In the genomic region with DNA sequence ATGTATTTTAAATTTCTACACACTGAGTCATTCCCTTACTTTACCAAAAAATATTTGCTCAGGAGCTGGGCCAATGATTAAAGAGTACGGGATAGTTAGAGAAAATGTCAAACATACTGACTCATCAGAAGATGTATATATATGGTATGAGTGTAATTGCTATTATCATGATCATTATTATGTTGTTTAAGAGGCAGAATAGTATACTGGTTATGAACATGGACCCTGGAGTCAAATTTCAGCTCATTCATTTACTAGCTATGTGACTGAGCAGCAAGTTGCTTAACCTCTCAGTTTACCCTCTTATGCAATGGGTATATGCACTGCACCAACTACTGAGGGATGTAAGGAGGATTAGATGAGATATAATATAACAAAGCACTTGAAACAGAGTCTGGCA, we compare ENCODE assay signal across 15 cellular contexts. TPM values are rescaled to one million over a fixed set of nuclear protein-coding genes. Genes with fewer than 3 reads are reported as not detected.
DNase-seq lines count a peak whose midpoint lies in the region; TF ChIP-seq lines count a peak whose summit lies in the region.
"Had no signal": no experiment of that assay in that cellular context is flagged by ENCODE, and none has a peak within 500 bp of the region (broad histone marks: within the 10 kb centered on the region; RNA-seq: fewer than 3 reads in every experiment).

No MANE protein-coding gene starts in this region.

- DNase-seq in A172 (ENCODE audit: low spot score) (peak; percentile 91), H4 (ENCODE audit: low spot score) (peak; percentile 51), SW480 (ENCODE audit: low spot score) (peak; percentile 24), fibroblast of villous mesenchyme (ENCODE audit: low read depth) (peak; percentile 85), NCI-H2107 treated with DMSO at 0.1 percent for 48 hours (lab: John Stamatoyannopoulos, UW; ENCODE audit: unreplicated experiment) (no peak), LoVo (ENCODE audit: low spot score) (no peak), NK-92 (lab: John Stamatoyannopoulos, UW; ENCODE audit: unreplicated experiment) (no peak), T-helper 1 cell (no peak)
- DNase-seq: activated T-cell treated with anti-CD3 and anti-CD28 coated beads, Interleukin-2, amount 50 U/mL, for 24 hours; endodermal cell; NCI-H1694; NCI-H82; occipital lobe; stimulated activated CD4-positive, alpha-beta T cell treated with anti-CD3 and anti-CD28 coated beads, Interleukin-12 subunit alpha, Interleukin-12 subunit beta, amount 100 ng/mL, for 4 hours had no signal

- TF ChIP-seq CTCF in fibroblast of villous mesenchyme (IDR thresholded peaks at IDR 0.05; ENCODE audit: insufficient read depth, low read depth, low read length), result no peak

- no peak overlapping the region for H3K4me3 ChIP-seq in fibroblast of villous mesenchyme (ENCODE audit: low read depth, low read length)
- H3K4me3 ChIP-seq: tibial nerve had no signal

RNA-seq across cellular contexts. Expression of a gene that starts 41.2 kb away (rescaled TPM):
- total RNA-seq in A172 (2014; rRNA removed; shearing (Covaris generic)), result 6.9 and 8.1 TPM in 2 replicates
- total RNA-seq in H4 (2014; rRNA removed; shearing (Covaris generic)), result 0.04 TPM in 1 of 2 replicates, not detected in the other
- under 0.01 TPM in 2 replicates for total RNA-seq in fibroblast of villous mesenchyme

Comparison
In these comparisons a context has a peak if more than half of its experiments do, and no peak if none do; other contexts are left out.
1. DNase-seq: peak in A172 (single experiment), H4 (single experiment), SW480 (single experiment) and fibroblast of villous mesenchyme (single experiment); none in NCI-H2107 treated with DMSO at 0.1 percent for 48 hours (single experiment), LoVo (single experiment), NK-92 (single experiment) and T-helper 1 cell (0 of 5).